ENCODE assay signal across 8 cellular contexts in the genomic region with DNA sequence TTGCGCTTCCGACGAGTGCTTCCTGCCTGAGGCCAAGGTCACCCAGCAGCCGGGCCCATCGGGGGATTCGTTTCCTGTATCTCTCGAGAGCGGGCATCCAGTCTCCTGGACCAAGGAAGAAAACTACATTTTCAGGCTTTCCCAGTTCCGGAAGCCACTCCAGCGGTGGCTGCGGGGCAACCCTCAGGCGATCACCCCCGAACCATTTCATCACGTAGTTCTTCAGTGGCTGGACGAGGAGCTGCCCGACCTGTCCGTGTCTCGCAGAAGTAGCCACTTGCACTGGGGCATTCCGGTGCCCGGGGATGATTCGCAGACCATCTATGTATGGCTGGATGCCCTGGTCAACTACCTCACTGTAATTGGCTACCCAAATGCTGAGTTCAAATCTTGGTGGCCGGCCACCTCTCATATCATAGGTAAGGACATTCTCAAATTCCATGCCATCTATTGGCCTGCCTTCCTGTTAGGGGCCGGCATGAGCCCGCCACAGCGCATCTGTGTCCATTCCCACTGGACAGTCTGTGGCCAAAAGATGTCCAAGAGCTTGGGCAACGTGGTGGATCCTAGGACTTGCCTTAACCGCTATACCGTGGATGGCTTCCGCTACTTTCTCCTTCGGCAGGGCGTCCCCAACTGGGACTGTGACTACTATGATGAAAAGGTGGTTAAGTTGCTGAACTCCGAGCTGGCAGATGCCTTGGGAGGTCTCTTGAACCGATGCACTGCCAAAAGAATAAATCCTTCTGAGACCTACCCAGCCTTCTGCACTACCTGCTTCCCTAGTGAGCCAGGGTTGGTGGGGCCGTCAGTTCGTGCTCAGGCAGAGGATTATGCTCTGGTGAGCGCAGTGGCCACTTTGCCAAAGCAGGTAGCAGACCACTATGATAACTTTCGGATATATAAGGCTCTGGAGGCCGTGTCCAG. TPM values are rescaled to one million over a fixed set of nuclear protein-coding genes. Genes with fewer than 3 reads are reported as not detected.
DNase-seq lines count a peak whose midpoint lies in the region; ATAC-seq and TF ChIP-seq lines count a peak whose summit lies in the region.

No MANE protein-coding gene starts in this region.

- peak in 1 of 5 donors; percentile 5 for DNase-seq in CD4-positive, alpha-beta memory T cell
- peak; percentile 19 for DNase-seq in activated CD4-positive, alpha-beta T cell treated with anti-CD3 and anti-CD28 coated beads, Interleukin-2, amount 10 ng/mL, durations not matched to agents 7 days and 5 days
- DNase-seq in fibroblast of the aortic adventitia (ENCODE audit: low read depth) (no peak), omental fat pad (ENCODE audit: low spot score) (peak; percentile 22), GF-D8 (lab: John Stamatoyannopoulos, UW) (no peak)

- intact Hi-C loops in CD4-positive, alpha-beta memory T cell (cut with micrococcal nuclease) = loop anchor here (1.0 to 2.0 kb wide), 5 partner anchors 189 to 1067 kb away; a partner anchor contains a TSS

- H3K4me1 Mint-ChIP-seq in CD4-positive, alpha-beta memory T cell = peaks cover 25 to 55% (median 40%) of the 10 kb centered on the region in 4 donors
- H3K4me1 Mint-ChIP-seq in activated CD4-positive, alpha-beta T cell treated with anti-CD3 and anti-CD28 coated beads, Interleukin-2, amount 10 ng/mL, durations not matched to agents 7 days and 5 days = peaks cover 49% of the 10 kb centered on the region

- H3K4me1 ChIP-seq in CD4-positive, alpha-beta memory T cell (ENCODE audit: insufficient read depth, low read length) = peaks cover 52% of the 10 kb centered on the region

- no peaks in the 10 kb centered on the region for H3K27me3 ChIP-seq in CD4-positive, alpha-beta memory T cell (ENCODE audit: insufficient read depth, low read length)

- peak overlapping the region; percentile 84 to 94 (median 90) for H3K4me3 Mint-ChIP-seq in CD4-positive, alpha-beta memory T cell
- peak overlapping the region; percentile 81 for H3K4me3 Mint-ChIP-seq in activated CD4-positive, alpha-beta T cell treated with anti-CD3 and anti-CD28 coated beads, Interleukin-2, amount 10 ng/mL, durations not matched to agents 7 days and 5 days

- POLR2A ChIA-PET in CD4-positive, alpha-beta memory T cell (lab: Charles Lee; ENCODE audit: partially characterized antibody) = interaction anchor here (1.3 to 3.0 kb wide), 7 partner anchors 12 to 271 kb away, joined by 4 to 30 read pairs (median 12); a partner anchor contains a TSS
- POLR2A ChIA-PET in activated CD4-positive, alpha-beta T cell treated with anti-CD3 and anti-CD28 coated beads, Interleukin-2, amount 10 ng/mL, durations not matched to agents 7 days and 5 days (lab: Charles Lee) = interaction anchor here (0.5 to 1.2 kb wide), 2 partner anchors 207 to 208 kb away, joined by 3 to 5 read pairs; a partner anchor contains a TSS

- peak overlapping the region; percentile 84 to 98 (median 93) for H3K27ac Mint-ChIP-seq in CD4-positive, alpha-beta memory T cell
- peak overlapping the region; percentile 95 for H3K27ac Mint-ChIP-seq in activated CD4-positive, alpha-beta T cell treated with anti-CD3 and anti-CD28 coated beads, Interleukin-2, amount 10 ng/mL, durations not matched to agents 7 days and 5 days

- CTCF ChIA-PET in CD4-positive, alpha-beta memory T cell (lab: Charles Lee; ENCODE audit: partially characterized antibody) = interaction anchor here (0.6 to 2.1 kb wide), 12 partner anchors 10 to 1067 kb away, joined by 3 to 11 read pairs (median 3); a partner anchor contains a TSS
- CTCF ChIA-PET in activated CD4-positive, alpha-beta T cell treated with anti-CD3 and anti-CD28 coated beads, Interleukin-2, amount 10 ng/mL, durations not matched to agents 7 days and 5 days (lab: Charles Lee) = no interaction called here

- no peaks in the 10 kb centered on the region for H3K9me3 ChIP-seq in CD4-positive, alpha-beta memory T cell (ENCODE audit: control insufficient read depth in 1 of 2, low read length in 2 of 2)

- H3K36me3 ChIP-seq in CD4-positive, alpha-beta memory T cell (ENCODE audit: insufficient read depth, low read length) = no peaks in the 10 kb centered on the region

- peaks cover 0 to 3% of the 10 kb centered on the region in 2 donors for H3K27me3 Mint-ChIP-seq in CD4-positive, alpha-beta memory T cell
- H3K27me3 Mint-ChIP-seq in activated CD4-positive, alpha-beta T cell treated with anti-CD3 and anti-CD28 coated beads, Interleukin-2, amount 10 ng/mL, durations not matched to agents 7 days and 5 days = no peaks in the 10 kb centered on the region

- TF ChIP-seq CTCF in fibroblast of the aortic adventitia (IDR thresholded peaks at IDR 0.05; ENCODE audit: insufficient read depth, low read length) = no peak
- TF ChIP-seq CTCF in omental fat pad (IDR thresholded peaks at IDR 0.05) = no peak

- peak overlapping the region; percentile 65 for H3K27ac ChIP-seq in CD4-positive, alpha-beta memory T cell (ENCODE audit: low read depth, low read length)

- H3K9me3 Mint-ChIP-seq in CD4-positive, alpha-beta memory T cell = no peaks in the 10 kb centered on the region
- no peaks in the 10 kb centered on the region for H3K9me3 Mint-ChIP-seq in activated CD4-positive, alpha-beta T cell treated with anti-CD3 and anti-CD28 coated beads, Interleukin-2, amount 10 ng/mL, durations not matched to agents 7 days and 5 days

- ATAC-seq in HG03139 (IDR thresholded peaks at IDR 0.05; ENCODE audit: unreplicated experiment) (peak; percentile 23), omental fat pad (ENCODE audit: low FRiP score) (peak; percentile 16), GM19023 (IDR thresholded peaks at IDR 0.05; ENCODE audit: unreplicated experiment) (no peak), GM19351 (IDR thresholded peaks at IDR 0.05; ENCODE audit: unreplicated experiment) (no peak)

- H3K36me3 Mint-ChIP-seq in CD4-positive, alpha-beta memory T cell = peaks cover 12 to 13% of the 10 kb centered on the region in 2 donors
- peaks cover 26% of the 10 kb centered on the region for H3K36me3 Mint-ChIP-seq in activated CD4-positive, alpha-beta T cell treated with anti-CD3 and anti-CD28 coated beads, Interleukin-2, amount 10 ng/mL, durations not matched to agents 7 days and 5 days (ENCODE audit: low read depth)

- peak overlapping the region; percentile 85 to 93 for H3K4me3 ChIP-seq in CD4-positive, alpha-beta memory T cell (ENCODE audit: low read length in 2 of 2)
- peak overlapping the region; percentile 87 for H3K4me3 ChIP-seq in fibroblast of the aortic adventitia (ENCODE audit: low read depth, low read length)

RNA-seq across cellular contexts. Expression of a gene that starts 1.0 kb away (rescaled TPM):
- total RNA-seq in CD4-positive, alpha-beta memory T cell = 10 to 100 TPM; 12.1 to 12.3 TPM
- polyA plus RNA-seq in CD4-positive, alpha-beta memory T cell = 10 to 100 TPM in 1 of 2 donors, 1 to 10 TPM in 1; 8.6 to 10.1 TPM
- 10 to 100 TPM; 11.1 to 11.9 TPM for total RNA-seq in activated CD4-positive, alpha-beta T cell treated with anti-CD3 and anti-CD28 coated beads, Interleukin-2, amount 10 ng/mL, durations not matched to agents 7 days and 5 days
- total RNA-seq in fibroblast of the aortic adventitia (ENCODE audit: low replicate concordance) (1.6 and 3.5 TPM in 2 replicates), omental fat pad (10 to 100 TPM in 1 of 4 donors, 1 to 10 TPM in 3; 5.4 to 24.9 (median 7.5) TPM)

RNA-seq across cellular contexts. Expression of a gene that starts 30.8 kb away (rescaled TPM):
- total RNA-seq in CD4-positive, alpha-beta memory T cell = not detected
- under 1 TPM in 1 of 2 donors, not detected in 1; 0.37 TPM for polyA plus RNA-seq in CD4-positive, alpha-beta memory T cell
- total RNA-seq in activated CD4-positive, alpha-beta T cell treated with anti-CD3 and anti-CD28 coated beads, Interleukin-2, amount 10 ng/mL, durations not matched to agents 7 days and 5 days = not detected
- total RNA-seq in fibroblast of the aortic adventitia (ENCODE audit: low replicate concordance) (6.4 and 16.4 TPM in 2 replicates), omental fat pad (10 to 100 TPM in 2 of 4 donors, 1 to 10 TPM in 2; 5.3 to 27.3 (median 14.0) TPM)

Comparison
In these comparisons a context has a peak if more than half of its experiments do, and no peak if none do; other contexts are left out.
1. DNase-seq: peak in activated CD4-positive, alpha-beta T cell treated with anti-CD3 and anti-CD28 coated beads, Interleukin-2, amount 10 ng/mL, durations not matched to agents 7 days and 5 days (single experiment) and omental fat pad (single experiment); none in fibroblast of the aortic adventitia (single experiment) and GF-D8 (single experiment).
2. ATAC-seq: peak in HG03139 (single experiment) and omental fat pad (single experiment); none in GM19023 (single experiment) and GM19351 (single experiment).